ENCODE assay signal across 7 cellular contexts in genomic region chr2:89766141-89766990, GRCh38.
A peak's percentile ranks its signal among the peaks of the same experiment; 100 is the strongest.
DNase-seq lines count a peak whose midpoint lies in the region; TF ChIP-seq lines count a peak whose summit lies in the region.
"Not testable (repeated sequence)": the region's sequence is repeated elsewhere in the genome, so short reads cannot be mapped to it uniquely, and the experiment has no call there.

No MANE protein-coding gene starts in this region.

- TF ChIP-seq RAD21 in SK-N-SH (IDR thresholded peaks at IDR 0.05; ENCODE audit: low read length) = not testable (repeated sequence)

- CTCF ChIA-PET in SK-N-SH (lab: Yijun Ruan, JAX) = not testable (repeated sequence)

- not testable (repeated sequence) for H3K4me1 ChIP-seq in SK-N-SH (ENCODE audit: control insufficient read depth in 1 of 2, insufficient read depth in 2 of 2, low read depth in 1 of 2, low read length in 1 of 2)

- H3K27ac ChIP-seq in SK-N-SH (ENCODE audit: low read depth in 2 of 2, low read length in 1 of 2) = not testable (repeated sequence)

- not testable (repeated sequence) for H3F3A ChIP-seq in SK-N-SH (replicated peaks; ENCODE audit: insufficient read depth)

- H3K4me2 ChIP-seq in SK-N-SH = not testable (repeated sequence)

- not testable (repeated sequence) for H3K9me3 ChIP-seq in SK-N-SH

- H3K9me2 ChIP-seq in SK-N-SH = not testable (repeated sequence)

- H2AFZ ChIP-seq in SK-N-SH (ENCODE audit: low read depth) = not testable (repeated sequence)

- H3K36me3 ChIP-seq in SK-N-SH (replicated peaks in 1 of 2; ENCODE audit: control insufficient read depth in 1 of 2, insufficient read depth in 2 of 2, low read length in 1 of 2) = not testable (repeated sequence)

- not testable (repeated sequence) for H3K9ac ChIP-seq in SK-N-SH

- DNase-seq in GM10266 (ENCODE audit: extremely low spot score) (peak; percentile 5), SK-N-SH (peak; percentile 2), mesenteric fat pad (ENCODE audit: low spot score) (peak; percentile 89), retina (peak; percentile 16), type B pancreatic cell (ENCODE audit: extremely low spot score, unreplicated experiment) (peak; percentile 68)
- not testable (repeated sequence) for DNase-seq in endothelial cell (ENCODE audit: low spot score); immature natural killer cell

- peaks cover 31% of the 10 kb centered on the region for H3K27me3 ChIP-seq in SK-N-SH (ENCODE audit: insufficient read depth)

- not testable (repeated sequence) for H3K4me1 Mint-ChIP-seq in endothelial cell (ENCODE audit: unreplicated experiment); type B pancreatic cell (ENCODE audit: unreplicated experiment)
- H3K4me1 Mint-ChIP-seq in immature natural killer cell = peaks cover 15 to 21% of the 10 kb centered on the region in 2 donors

- TF ChIP-seq EP300 in SK-N-SH (IDR thresholded peaks at IDR 0.05; ENCODE audit: borderline replicate concordance in 1 of 2, low read depth in 1 of 2, low read length in 1 of 2) = not testable (repeated sequence)

- peaks cover 23% of the 10 kb centered on the region for H3K36me3 Mint-ChIP-seq in endothelial cell (ENCODE audit: low read depth, unreplicated experiment)
- not testable (repeated sequence) for H3K36me3 Mint-ChIP-seq in immature natural killer cell, type B pancreatic cell

- H3K4me3 ChIP-seq in SK-N-SH (ENCODE audit: low read depth in 2 of 2, low read length in 1 of 2) = not testable (repeated sequence)

- H3K27ac Mint-ChIP-seq in endothelial cell (ENCODE audit: unreplicated experiment); immature natural killer cell; type B pancreatic cell: not testable (repeated sequence)

- WGBS in SK-N-SH (ENCODE audit: low lambda C conversion rate) = 11% methylated on average over 19 of the region's 19 CpGs

- H3K27me3 Mint-ChIP-seq in endothelial cell (ENCODE audit: unreplicated experiment) (peaks cover 34% of the 10 kb centered on the region), immature natural killer cell (ENCODE audit: low read depth in 3 of 3) (peaks cover 13 to 19% (median 16%) of the 10 kb centered on the region in 3 donors)
- not testable (repeated sequence) for H3K27me3 Mint-ChIP-seq in type B pancreatic cell

- H3K4me3 Mint-ChIP-seq in endothelial cell (ENCODE audit: unreplicated experiment) (peak overlapping the region; percentile 21), immature natural killer cell (peak overlapping the region; percentile 14 to 50 (median 19))
- not testable (repeated sequence) for H3K4me3 Mint-ChIP-seq in type B pancreatic cell

- H3K9me3 Mint-ChIP-seq in endothelial cell (ENCODE audit: unreplicated experiment) = peaks cover 42% of the 10 kb centered on the region
- H3K9me3 Mint-ChIP-seq in immature natural killer cell = peaks cover 6 to 32% (median 16%) of the 10 kb centered on the region in 6 donors
- peaks cover 23% of the 10 kb centered on the region for H3K9me3 Mint-ChIP-seq in type B pancreatic cell

- H4K20me1 ChIP-seq in SK-N-SH (ENCODE audit: insufficient read depth) = not testable (repeated sequence)

- POLR2A ChIA-PET in SK-N-SH (lab: Yijun Ruan, JAX) = not testable (repeated sequence)

- not testable (repeated sequence) for H3K79me2 ChIP-seq in SK-N-SH (ENCODE audit: insufficient read depth)

- not testable (repeated sequence) for TF ChIP-seq CTCF in GM10266 (IDR thresholded peaks at IDR 0.05; ENCODE audit: control insufficient read depth, insufficient read depth, low read depth, missing control alignments); SK-N-SH (IDR thresholded peaks at IDR 0.05); endothelial cell (IDR thresholded peaks at IDR 0.05; ENCODE audit: unreplicated experiment); type B pancreatic cell (conservative IDR thresholded peaks at IDR 0.05)
